ENCODE assay signal across 24 cellular contexts in the genomic region with DNA sequence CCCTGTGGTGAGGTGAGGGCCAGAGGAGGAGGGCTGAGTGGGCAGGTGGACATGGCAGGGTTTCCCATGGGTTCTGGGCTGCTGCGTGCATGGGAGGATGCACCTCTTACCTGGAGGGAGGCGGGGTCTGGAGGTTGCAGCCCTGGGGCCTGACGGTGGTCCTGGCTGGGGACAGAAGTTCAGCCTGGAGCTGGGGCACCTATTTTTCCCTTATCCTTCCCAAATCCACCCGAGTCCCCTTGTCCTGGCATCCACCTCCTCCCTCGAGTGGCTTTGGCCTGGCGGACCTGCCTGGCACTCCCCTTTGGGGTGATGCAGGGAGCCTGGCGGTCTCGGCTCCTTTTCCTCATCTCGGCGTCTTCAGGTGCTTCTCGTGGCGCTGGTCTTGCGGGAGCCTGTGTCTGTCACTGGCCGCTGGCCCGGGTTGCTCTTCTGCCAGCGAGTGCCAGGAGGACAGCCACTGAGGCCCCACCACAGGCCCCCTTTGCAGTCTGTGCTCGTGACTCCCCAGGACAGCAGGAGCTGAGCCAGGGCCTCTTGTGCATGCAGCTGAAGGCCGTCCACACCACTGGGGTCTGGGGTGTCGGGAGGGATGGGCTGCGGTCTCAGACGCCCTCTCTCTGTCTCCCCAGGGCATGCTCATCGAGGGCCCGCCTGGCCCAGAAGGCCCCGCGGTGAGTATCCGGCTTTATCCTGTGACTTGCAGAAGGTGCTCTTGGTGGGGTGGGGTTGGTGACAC.
"Had no signal": no experiment of that assay in that cellular context is flagged by ENCODE, and none has a peak within 500 bp of the region (broad histone marks: within the 10 kb centered on the region; RNA-seq: fewer than 3 reads in every experiment).

No MANE protein-coding gene starts in this region.

- H3K4me3 ChIP-seq: adrenal gland, breast epithelium had no signal

- H3K27me3 Mint-ChIP-seq: activated CD4-positive, alpha-beta T cell treated with anti-CD3 and anti-CD28 coated beads, Interleukin-2, amount 10 ng/mL, durations not matched to agents 24 days and 14 days; activated naive CD8-positive, alpha-beta T cell treated with anti-CD3 and anti-CD28 coated beads, Interleukin-2, amount 10 ng/mL, durations not matched to agents 7 days and 5 days had no signal

- H3K27ac Mint-ChIP-seq: activated B cell treated with CpG ODN at 0.5 μM for 24 hours; activated CD4-positive, alpha-beta T cell treated with anti-CD3 and anti-CD28 coated beads, Interleukin-2, amount 10 ng/mL, durations not matched to agents 24 days and 14 days; activated naive CD8-positive, alpha-beta T cell treated with anti-CD3 and anti-CD28 coated beads, Interleukin-2, amount 10 ng/mL, durations not matched to agents 7 days and 5 days; activated T-cell treated with anti-CD3 and anti-CD28 coated beads, Interleukin-2, amount 50 U/mL, for 72 hours; T-helper 1 cell treated with Interleukin-12 subunit alpha and Interleukin-12 subunit beta and Interleukin-4 antibody, amounts not matched to agents 30 μg/mL and 1 μg/mL, for 36 hours had no signal

- H3K36me3 ChIP-seq: adrenal gland, breast epithelium had no signal

- H3K27me3 ChIP-seq: adrenal gland, breast epithelium had no signal

- H3K27ac ChIP-seq: adrenal gland, breast epithelium had no signal

- DNase-seq: activated B cell treated with CpG ODN at 0.5 μM for 24 hours; activated CD4-positive, alpha-beta T cell treated with anti-CD3 and anti-CD28 coated beads for 1 hour; activated CD4-positive, alpha-beta T cell treated with anti-CD3 and anti-CD28 coated beads, Interleukin-2, amount 10 ng/mL, durations not matched to agents 24 days and 14 days; activated CD4-positive, alpha-beta T cell treated with anti-CD3 and anti-CD28 coated beads, Interleukin-2, amount 50 U/mL, for 48 hours; activated CD8-positive, alpha-beta memory T cell treated with anti-CD3 and anti-CD28 coated beads, Interleukin-2, amount 50 U/mL, for 4 hours; activated naive CD4-positive, alpha-beta T cell treated with anti-CD3 and anti-CD28 coated beads, Interleukin-2, amount 50 U/mL, for 16 hours; activated naive CD8-positive, alpha-beta T cell treated with anti-CD3 and anti-CD28 coated beads, Interleukin-2, amount 10 ng/mL, durations not matched to agents 7 days and 5 days; activated T-cell treated with anti-CD3 and anti-CD28 coated beads, Interleukin-2, amount 50 U/mL, for 72 hours; adrenal gland; anterior cingulate cortex; central memory CD4-positive, alpha-beta T cell; Kasumi-1; KBM-7; NCI-H1105 treated with DMSO at 0.1 percent for 48 hours; NCI-H1436 treated with DMSO at 0.1 percent for 48 hours; NCI-H187; NCI-H2081; NCI-H510A treated with DMSO at 0.1 percent for 48 hours; NK-92 treated with Interleukin-12 subunit alpha and Interleukin-12 subunit beta, amount 100 ng/mL, for 24 hours; OCI-M1; RPMI8226; T-helper 9 cell had no signal

- H3K4me3 Mint-ChIP-seq: activated B cell treated with CpG ODN at 0.5 μM for 24 hours; activated CD4-positive, alpha-beta T cell treated with anti-CD3 and anti-CD28 coated beads, Interleukin-2, amount 10 ng/mL, durations not matched to agents 24 days and 14 days; activated naive CD8-positive, alpha-beta T cell treated with anti-CD3 and anti-CD28 coated beads, Interleukin-2, amount 10 ng/mL, durations not matched to agents 7 days and 5 days; activated T-cell treated with anti-CD3 and anti-CD28 coated beads, Interleukin-2, amount 50 U/mL, for 72 hours; T-helper 1 cell treated with Interleukin-12 subunit alpha and Interleukin-12 subunit beta and Interleukin-4 antibody, amounts not matched to agents 30 μg/mL and 1 μg/mL, for 36 hours had no signal

- ATAC-seq: activated T-cell treated with anti-CD3 and anti-CD28 coated beads, Interleukin-2, amount 50 U/mL, for 72 hours had no signal

- H3K36me3 Mint-ChIP-seq: activated naive CD8-positive, alpha-beta T cell treated with anti-CD3 and anti-CD28 coated beads, Interleukin-2, amount 10 ng/mL, durations not matched to agents 7 days and 5 days had no signal

- H3K4me1 ChIP-seq: adrenal gland, breast epithelium had no signal

- H3K4me1 Mint-ChIP-seq: activated B cell treated with CpG ODN at 0.5 μM for 24 hours; activated CD4-positive, alpha-beta T cell treated with anti-CD3 and anti-CD28 coated beads, Interleukin-2, amount 10 ng/mL, durations not matched to agents 24 days and 14 days; activated naive CD8-positive, alpha-beta T cell treated with anti-CD3 and anti-CD28 coated beads, Interleukin-2, amount 10 ng/mL, durations not matched to agents 7 days and 5 days had no signal

- H3K9me3 ChIP-seq: adrenal gland, breast epithelium had no signal

- H3K9me3 Mint-ChIP-seq: activated B cell treated with CpG ODN at 0.5 μM for 24 hours; activated CD4-positive, alpha-beta T cell treated with anti-CD3 and anti-CD28 coated beads, Interleukin-2, amount 10 ng/mL, durations not matched to agents 24 days and 14 days; activated naive CD8-positive, alpha-beta T cell treated with anti-CD3 and anti-CD28 coated beads, Interleukin-2, amount 10 ng/mL, durations not matched to agents 7 days and 5 days; activated T-cell treated with anti-CD3 and anti-CD28 coated beads, Interleukin-2, amount 50 U/mL, for 72 hours; T-helper 1 cell treated with Interleukin-12 subunit alpha and Interleukin-12 subunit beta and Interleukin-4 antibody, amounts not matched to agents 30 μg/mL and 1 μg/mL, for 36 hours had no signal
